In the genomic region with DNA sequence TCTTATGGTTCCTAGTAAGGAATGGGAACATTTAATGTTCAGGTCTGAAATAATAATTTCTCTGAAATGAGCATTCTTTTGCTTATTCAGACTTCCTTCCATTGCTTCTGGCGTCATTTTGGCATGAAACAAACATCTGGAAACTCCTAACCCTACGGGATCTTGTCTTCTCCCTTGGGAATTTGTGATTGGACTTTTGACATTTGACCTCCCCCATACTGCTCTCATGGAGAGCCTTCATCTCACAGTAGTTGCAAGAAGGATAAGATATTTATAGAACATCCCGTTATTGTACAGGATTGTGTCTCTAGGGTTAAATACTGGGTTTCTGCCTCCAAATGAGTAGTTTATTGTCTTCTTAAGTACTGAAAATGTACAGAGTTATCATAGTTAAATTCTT, we compare ENCODE assay signal across 17 cellular contexts.
A peak's percentile ranks its signal among the peaks of the same experiment; 100 is the strongest.
DNase-seq lines count a peak whose midpoint lies in the region; ATAC-seq, FAIRE-seq and TF ChIP-seq lines count a peak whose summit lies in the region.
"Had no signal": no experiment of that assay in that cellular context is flagged by ENCODE, and none has a peak within 500 bp of the region (broad histone marks: within the 10 kb centered on the region; RNA-seq: fewer than 3 reads in every experiment).

No MANE protein-coding gene starts in this region.

- intact Hi-C loops in HepG2 (cut with micrococcal nuclease; ENCODE audit: unreplicated experiment): no loop called here
- intact Hi-C loops in mucosa of descending colon (cut with DNase I, micrococcal nuclease): no loop called here

- H3K36me3 ChIP-seq in liver (ENCODE audit: control insufficient read depth in 4 of 4, insufficient read depth in 3 of 4, low read depth in 1 of 4, low read length in 3 of 4): no peaks in the 10 kb centered on the region
- no peaks in the 10 kb centered on the region for H3K36me3 ChIP-seq in HepG2 (replicated peaks in 1 of 2; ENCODE audit: control insufficient read depth in 1 of 2, insufficient read depth in 2 of 2, low read length in 2 of 2)
- no peaks in the 10 kb centered on the region for H3K36me3 ChIP-seq in mucosa of descending colon (ENCODE audit: low read depth)

- no peak for TF ChIP-seq POLR2A in HepG2 (IDR thresholded peaks at IDR 0.05; ENCODE audit: insufficient read depth in 1 of 2, low read depth in 2 of 2, low read length in 2 of 2)

- H3K27ac ChIP-seq in liver (ENCODE audit: low read depth in 1 of 2, low read length in 2 of 2): no peak overlapping the region
- H3K27ac ChIP-seq in HepG2 (ENCODE audit: extremely low read length, insufficient read depth, low read length): no peak overlapping the region
- H3K27ac ChIP-seq: 22Rv1 had no signal

- no peak for ATAC-seq in HepG2
- ATAC-seq in mucosa of descending colon: no peak

- no peak overlapping the region for H3K9ac ChIP-seq in liver (ENCODE audit: low read depth in 1 of 2, low read length in 2 of 2)
- no peak overlapping the region for H3K9ac ChIP-seq in HepG2 (ENCODE audit: insufficient read depth, low read depth, low read length)

- BruUV-seq in HepG2 (replicated peaks; lab: Mats Ljungman, UMichigan): no TSS peak

- TF ChIP-seq EP300 in HepG2 (IDR thresholded peaks at IDR 0.05; ENCODE audit: low read depth in 2 of 2, low read length in 2 of 2) (no peak), HepG2 (CRISPR knock-in tag; IDR thresholded peaks at IDR 0.05; ENCODE audit: borderline replicate concordance) (no peak)

- H3K36me3 Mint-ChIP-seq in nephron (ENCODE audit: low read depth) (no peaks in the 10 kb centered on the region), endothelial cell (ENCODE audit: low read depth, unreplicated experiment) (no peaks in the 10 kb centered on the region)
- H3K36me3 Mint-ChIP-seq: CD14-positive monocyte; CD8-positive, alpha-beta memory T cell had no signal

- FAIRE-seq in HepG2 (lab: Jason Lieb, UNC): no peak
- FAIRE-seq: H1 had no signal

- H3K4me3 Mint-ChIP-seq in nephron (no peak overlapping the region), endothelial cell (ENCODE audit: unreplicated experiment) (no peak overlapping the region)
- H3K4me3 Mint-ChIP-seq: CD14-positive monocyte; CD8-positive, alpha-beta memory T cell; HFFc6 had no signal

- H3K27ac Mint-ChIP-seq in nephron: peak overlapping the region; percentile 43 to 90 (median 55)
- H3K27ac Mint-ChIP-seq in endothelial cell (ENCODE audit: unreplicated experiment): no peak overlapping the region
- H3K27ac Mint-ChIP-seq: CD14-positive monocyte; CD8-positive, alpha-beta memory T cell; HFFc6 had no signal

- H4K20me1 ChIP-seq in HepG2 (ENCODE audit: insufficient read depth, low read length): 0 out of 2 replicates have a peak, but pooled peaks cover 3% of the 10 kb centered on the region

- H3K4me1 ChIP-seq in liver (ENCODE audit: control insufficient read depth in 4 of 4, insufficient read depth in 4 of 4, low read length in 3 of 4) (no peaks in the 10 kb centered on the region), HepG2 (ENCODE audit: insufficient read depth, low read length) (no peaks in the 10 kb centered on the region), mucosa of descending colon (ENCODE audit: low read depth) (no peaks in the 10 kb centered on the region)
- H3K4me1 ChIP-seq: Caco-2 had no signal

- H3K4me3 ChIP-seq in liver (ENCODE audit: low read depth in 1 of 3, low read length in 3 of 3) (no peak overlapping the region), HepG2 (replicated peaks in 1 of 3; ENCODE audit: insufficient read depth in 1 of 3, low read depth in 2 of 3, low read length in 3 of 3) (no peak overlapping the region), mucosa of descending colon (no peak overlapping the region)

- H2AFZ ChIP-seq in HepG2 (ENCODE audit: low read length): no peak overlapping the region

- 78% methylated on average over 3 of the region's 3 CpGs for WGBS in liver
- 95% methylated on average over 3 of the region's 3 CpGs for WGBS in HepG2 (ENCODE audit: low lambda C conversion rate)

- CTCF ChIA-PET in HepG2 (lab: Yijun Ruan, JAX; ENCODE audit: low intra/inter-chr PET ratio, low total read pairs): no interaction called here

- H3K79me2 ChIP-seq in HepG2 (ENCODE audit: insufficient read depth, low read length): no peaks in the 10 kb centered on the region

- TF ChIP-seq CTCF in liver (IDR thresholded peaks at IDR 0.05; ENCODE audit: low read depth, low read length, missing input control) (no peak), HepG2 (CRISPR knock-in tag; IDR thresholded peaks at IDR 0.05) (no peak), nephron (IDR thresholded peaks at IDR 0.05; ENCODE audit: unreplicated experiment in 3 of 3) (no peak), endothelial cell (IDR thresholded peaks at IDR 0.05; ENCODE audit: unreplicated experiment) (no peak), mucosa of descending colon (IDR thresholded peaks at IDR 0.05) (no peak)

- TF ChIP-seq RAD21 in liver (IDR thresholded peaks at IDR 0.05) (no peak), HepG2 (CRISPR knock-in tag; IDR thresholded peaks at IDR 0.05) (no peak)

- no peaks in the 10 kb centered on the region for H3K9me3 Mint-ChIP-seq in nephron
- no peaks in the 10 kb centered on the region for H3K9me3 Mint-ChIP-seq in endothelial cell (ENCODE audit: unreplicated experiment)
- H3K9me3 Mint-ChIP-seq: CD14-positive monocyte; CD8-positive, alpha-beta memory T cell; HFFc6 had no signal

- in situ Hi-C loops in HepG2 (cut with HindIII; ENCODE audit: extremely low pct_ligation_motif_present, low pct_unique_long_range_greater_than_20kb): no loop called here

- DNase-seq in NCI-H2227 treated with DMSO at 0.1 percent for 48 hours (lab: John Stamatoyannopoulos, UW): peak; percentile 4
- DNase-seq in NCI-H2227 (lab: John Stamatoyannopoulos, UW; ENCODE audit: unreplicated experiment): no peak
- no peak for DNase-seq in HepG2 (ENCODE audit: low spot score)
- no peak for DNase-seq in T-helper 9 cell
- no peak for DNase-seq in endothelial cell (ENCODE audit: low spot score)
- no peak for DNase-seq in mucosa of descending colon
- DNase-seq: Caco-2; CD8-positive, alpha-beta memory T cell; DND-41; GDM1; HCEC 1CT; HFFc6 had no signal

- POLR2A ChIA-PET in HepG2 (lab: Yijun Ruan, JAX): no interaction called here

- H3K9me3 ChIP-seq in liver (ENCODE audit: control insufficient read depth in 4 of 4, low read length in 3 of 4) (no peaks in the 10 kb centered on the region), HepG2 (ENCODE audit: low read length) (no peaks in the 10 kb centered on the region), mucosa of descending colon (no peaks in the 10 kb centered on the region)
- H3K9me3 ChIP-seq: Caco-2 had no signal

- H3K27me3 Mint-ChIP-seq in nephron (ENCODE audit: low read depth) (no peaks in the 10 kb centered on the region), endothelial cell (ENCODE audit: unreplicated experiment) (no peaks in the 10 kb centered on the region)
- H3K27me3 Mint-ChIP-seq: CD8-positive, alpha-beta memory T cell had no signal

- H3K27me3 ChIP-seq in liver (ENCODE audit: control insufficient read depth in 4 of 4, insufficient read depth in 4 of 4, low read length in 3 of 4) (no peaks in the 10 kb centered on the region), HepG2 (ENCODE audit: control insufficient read depth in 1 of 2, insufficient read depth in 2 of 2, low read length in 2 of 2) (no peaks in the 10 kb centered on the region)

- no peak overlapping the region for H3K4me2 ChIP-seq in HepG2 (ENCODE audit: low read depth, low read length)

- peaks cover 23% of the 10 kb centered on the region for H3K4me1 Mint-ChIP-seq in nephron
- H3K4me1 Mint-ChIP-seq in endothelial cell (ENCODE audit: unreplicated experiment): no peaks in the 10 kb centered on the region
- H3K4me1 Mint-ChIP-seq: CD8-positive, alpha-beta memory T cell had no signal

TF ChIP-seq in liver, 16 proteins besides CTCF, POLR2A, EP300 and RAD21 (continues in another document):
- TF ChIP-seq GABPA (IDR thresholded peaks at IDR 0.05 in 1 of 2, conservative IDR thresholded peaks at IDR 0.05 in 1 of 2) (no peak), NR2F2 (IDR thresholded peaks at IDR 0.05) (peak; percentile 70), YY1 (IDR thresholded peaks at IDR 0.05) (no peak)

TF ChIP-seq in HepG2, 621 proteins besides CTCF, POLR2A, EP300 and RAD21:
- TF ChIP-seq ZBTB38 (CRISPR knock-in tag; IDR thresholded peaks at IDR 0.05): no peak
- TF ChIP-seq HOXA7 (CRISPR knock-in tag; IDR thresholded peaks at IDR 0.05): no peak
- no peak for TF ChIP-seq SMYD3 (CRISPR knock-in tag; IDR thresholded peaks at IDR 0.05)
- TF ChIP-seq ONECUT2 (CRISPR knock-in tag; IDR thresholded peaks at IDR 0.05): no peak
- TF ChIP-seq ZZZ3 (CRISPR knock-in tag; IDR thresholded peaks at IDR 0.05; ENCODE audit: borderline replicate concordance): no peak
- no peak for TF ChIP-seq PBX3 (CRISPR knock-in tag; IDR thresholded peaks at IDR 0.05; ENCODE audit: borderline replicate concordance)
- TF ChIP-seq HOXD1 (CRISPR knock-in tag; IDR thresholded peaks at IDR 0.05): no peak
- TF ChIP-seq GFI1 (CRISPR knock-in tag; IDR thresholded peaks at IDR 0.05; ENCODE audit: borderline replicate concordance): no peak
- TF ChIP-seq FOXK2 (IDR thresholded peaks at IDR 0.05): no peak
- TF ChIP-seq ZSCAN25 (CRISPR knock-in tag; IDR thresholded peaks at IDR 0.05): no peak
